Comparison of ENCODE assay signal across 35 cellular contexts in the genomic region with DNA sequence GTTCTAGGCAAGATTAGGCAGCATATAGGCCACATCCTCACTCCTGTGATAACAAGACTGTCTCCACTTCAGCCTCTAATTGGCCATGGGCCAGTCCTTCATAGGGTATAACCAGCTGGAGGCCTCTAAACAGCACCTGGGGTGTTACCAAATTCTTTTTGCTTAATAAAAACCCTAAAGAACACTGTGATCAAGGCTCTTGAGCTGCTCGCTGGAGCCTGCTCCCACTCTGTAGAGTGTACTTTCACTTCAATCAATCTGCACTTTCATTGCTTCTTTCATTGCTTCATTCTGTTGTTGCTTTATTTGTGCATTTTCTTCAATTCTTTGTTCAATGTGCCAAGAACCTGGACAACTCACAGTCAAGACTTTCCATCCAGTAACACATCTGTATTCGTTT. TPM values are rescaled to one million over a fixed set of nuclear protein-coding genes. Genes with fewer than 3 reads are reported as not detected.
"Had no signal": no experiment of that assay in that cellular context is flagged by ENCODE, and none has a peak within 500 bp of the region (broad histone marks: within the 10 kb centered on the region; RNA-seq: fewer than 3 reads in every experiment).

No MANE protein-coding gene starts in this region.

- H3K27ac Mint-ChIP-seq: activated B cell treated with CpG ODN at 0.5 μM for 24 hours; activated CD4-positive, alpha-beta memory T cell treated with anti-CD3 and anti-CD28 coated beads for 36 hours; activated CD4-positive, alpha-beta T cell treated with anti-CD3 and anti-CD28 coated beads, Interleukin-2, amount 10 ng/mL, durations not matched to agents 24 days and 14 days; activated CD8-positive, alpha-beta T cell treated with anti-CD3 and anti-CD28 coated beads for 36 hours; activated naive CD4-positive, alpha-beta T cell treated with anti-CD3 and anti-CD28 coated beads for 36 hours; activated naive CD8-positive, alpha-beta T cell treated with anti-CD3 and anti-CD28 coated beads for 36 hours; activated T-cell treated with anti-CD3 and anti-CD28 coated beads, Interleukin-2, amount 50 U/mL, for 72 hours; activated T-helper 1 cell treated with anti-CD3 and anti-CD28 coated beads, Interleukin-12 subunit alpha, Interleukin-12 subunit beta, Interleukin-2, Interleukin-4 antibody, amounts not matched to agents 30 ng/mL and 10 ng/mL and 1 ng/mL, durations not matched to agents 14 hours and 24 hours and 36 hours; activated T-helper 17 cell treated with anti-CD3 and anti-CD28 coated beads, Interleukin-2, amount 50 U/mL, for 72 hours; T-helper 2 cell treated with Interferon-gamma antibody and Interleukin-4, amounts not matched to agents 5 μg/mL and 100 μg/mL, for 36 hours had no signal

- H3K9me3 ChIP-seq: adrenal gland, body of pancreas, breast epithelium had no signal

- H3K4me1 Mint-ChIP-seq: activated B cell treated with CpG ODN at 0.5 μM for 24 hours; activated CD4-positive, alpha-beta T cell treated with anti-CD3 and anti-CD28 coated beads, Interleukin-2, amount 10 ng/mL, durations not matched to agents 24 days and 14 days; activated naive CD8-positive, alpha-beta T cell treated with anti-CD3 and anti-CD28 coated beads for 36 hours; activated T-helper 17 cell treated with anti-CD3 and anti-CD28 coated beads, Interleukin-2, amount 50 U/mL, for 72 hours had no signal

- H3K36me3 ChIP-seq: adrenal gland, brain microvascular endothelial cell, breast epithelium had no signal

- H3K4me3 ChIP-seq: adrenal gland, body of pancreas, breast epithelium had no signal

- H3K36me3 Mint-ChIP-seq: activated CD4-positive, alpha-beta memory T cell treated with anti-CD3 and anti-CD28 coated beads for 36 hours; activated naive CD4-positive, alpha-beta T cell treated with anti-CD3 and anti-CD28 coated beads, Interleukin-2, amount 50 U/mL, for 72 hours; activated naive CD8-positive, alpha-beta T cell treated with anti-CD3 and anti-CD28 coated beads for 36 hours had no signal

- H3K4me3 Mint-ChIP-seq: activated B cell treated with CpG ODN at 0.5 μM for 24 hours; activated CD4-positive, alpha-beta memory T cell treated with anti-CD3 and anti-CD28 coated beads for 36 hours; activated CD4-positive, alpha-beta T cell treated with anti-CD3 and anti-CD28 coated beads, Interleukin-2, amount 10 ng/mL, durations not matched to agents 24 days and 14 days; activated CD8-positive, alpha-beta T cell treated with anti-CD3 and anti-CD28 coated beads for 36 hours; activated naive CD4-positive, alpha-beta T cell treated with anti-CD3 and anti-CD28 coated beads for 36 hours; activated naive CD8-positive, alpha-beta T cell treated with anti-CD3 and anti-CD28 coated beads for 36 hours; activated T-cell treated with anti-CD3 and anti-CD28 coated beads, Interleukin-2, amount 50 U/mL, for 4 hours; activated T-cell treated with anti-CD3 and anti-CD28 coated beads, Interleukin-2, amount 50 U/mL, for 72 hours; activated T-helper 1 cell treated with anti-CD3 and anti-CD28 coated beads, Interleukin-12 subunit alpha, Interleukin-12 subunit beta, Interleukin-2, Interleukin-4 antibody, amounts not matched to agents 30 ng/mL and 10 ng/mL and 1 ng/mL, durations not matched to agents 14 hours and 24 hours and 36 hours; activated T-helper 17 cell treated with anti-CD3 and anti-CD28 coated beads, Interleukin-2, amount 50 U/mL, for 72 hours; T-helper 2 cell treated with Interferon-gamma antibody and Interleukin-4, amounts not matched to agents 5 μg/mL and 100 μg/mL, for 36 hours had no signal

- ATAC-seq: activated CD8-positive, alpha-beta T cell treated with anti-CD3 and anti-CD28 coated beads for 36 hours; activated naive CD4-positive, alpha-beta T cell treated with anti-CD3 and anti-CD28 coated beads, Interleukin-2, amount 50 U/mL, for 72 hours; activated T-cell treated with anti-CD3 and anti-CD28 coated beads, Interleukin-2, amount 50 U/mL, for 4 hours; activated T-cell treated with anti-CD3 and anti-CD28 coated beads, Interleukin-2, amount 50 U/mL, for 72 hours; activated T-helper 17 cell treated with anti-CD3 and anti-CD28 coated beads, Interleukin-2, amount 50 U/mL, for 72 hours; body of pancreas had no signal

- H3K27me3 ChIP-seq: adrenal gland, body of pancreas, brain microvascular endothelial cell, breast epithelium had no signal

- FAIRE-seq: astrocyte, TTC549 had no signal

- DNase-seq: activated B cell treated with CpG ODN at 0.5 μM for 24 hours; activated CD4-positive, alpha-beta memory T cell treated with anti-CD3 and anti-CD28 coated beads for 36 hours; activated CD4-positive, alpha-beta T cell treated with anti-CD3 and anti-CD28 coated beads for 4 hours; activated CD4-positive, alpha-beta T cell treated with anti-CD3 and anti-CD28 coated beads, Interleukin-2, amount 50 U/mL, for 1 hour; activated CD4-positive, alpha-beta T cell treated with anti-CD3 and anti-CD28 coated beads, Interleukin-2, amount 50 U/mL, for 4 hours; activated CD4-positive, CD25-positive, alpha-beta regulatory T cell treated with anti-CD3 and anti-CD28 coated beads, Interleukin-2, amount 50 U/mL, for 72 hours; activated CD8-positive, alpha-beta memory T cell treated with anti-CD3 and anti-CD28 coated beads, Interleukin-2, amount 50 U/mL, for 4 hours; activated CD8-positive, alpha-beta T cell treated with anti-CD3 and anti-CD28 coated beads for 36 hours; activated effector memory CD4-positive, alpha-beta T cell treated with anti-CD3 and anti-CD28 coated beads, Interleukin-2, amount 50 U/mL, for 16 hours; activated gamma-delta T cell treated with Interleukin-2 at 50 U/mL for 16 hours; activated naive CD4-positive, alpha-beta T cell; activated naive CD4-positive, alpha-beta T cell treated with anti-CD3 and anti-CD28 coated beads for 36 hours; activated naive CD4-positive, alpha-beta T cell treated with anti-CD3 and anti-CD28 coated beads, Interleukin-2, amount 50 U/mL, for 16 hours; activated naive CD8-positive, alpha-beta T cell treated with anti-CD3 and anti-CD28 coated beads for 36 hours; activated T-cell treated with anti-CD3 and anti-CD28 coated beads for 4 hours; activated T-cell treated with anti-CD3 and anti-CD28 coated beads, Interleukin-2, amount 50 U/mL, for 1 hour; activated T-cell treated with anti-CD3 and anti-CD28 coated beads, Interleukin-2, amount 50 U/mL, for 4 hours; activated T-cell treated with anti-CD3 and anti-CD28 coated beads, Interleukin-2, amount 50 U/mL, for 72 hours; adrenal gland; amniotic stem cell; aorta; body of pancreas; brain microvascular endothelial cell; central memory CD4-positive, alpha-beta T cell; T-helper 2 cell; T-helper 9 cell had no signal

- H3K27ac ChIP-seq: adrenal gland, body of pancreas, brain microvascular endothelial cell, breast epithelium, VCaP had no signal

- H3K27me3 Mint-ChIP-seq: activated B cell treated with CpG ODN at 0.5 μM for 24 hours; activated CD8-positive, alpha-beta T cell treated with anti-CD3 and anti-CD28 coated beads for 36 hours; activated naive CD8-positive, alpha-beta T cell treated with anti-CD3 and anti-CD28 coated beads for 36 hours had no signal

- H3K9me3 Mint-ChIP-seq: activated CD4-positive, alpha-beta memory T cell treated with anti-CD3 and anti-CD28 coated beads for 36 hours; activated CD8-positive, alpha-beta T cell treated with anti-CD3 and anti-CD28 coated beads for 36 hours; activated naive CD4-positive, alpha-beta T cell treated with anti-CD3 and anti-CD28 coated beads, Interleukin-2, amount 50 U/mL, for 72 hours; activated naive CD8-positive, alpha-beta T cell treated with anti-CD3 and anti-CD28 coated beads for 36 hours; activated T-cell treated with anti-CD3 and anti-CD28 coated beads, Interleukin-2, amount 50 U/mL, for 4 hours; activated T-helper 1 cell treated with anti-CD3 and anti-CD28 coated beads, Interleukin-12 subunit alpha, Interleukin-12 subunit beta, Interleukin-2, Interleukin-4 antibody, amounts not matched to agents 30 ng/mL and 10 ng/mL and 1 ng/mL, durations not matched to agents 14 hours and 24 hours and 36 hours; activated T-helper 17 cell treated with anti-CD3 and anti-CD28 coated beads, Interleukin-2, amount 50 U/mL, for 72 hours; T-helper 2 cell treated with Interferon-gamma antibody and Interleukin-4, amounts not matched to agents 5 μg/mL and 100 μg/mL, for 36 hours had no signal

- H3K4me1 ChIP-seq: adrenal gland, body of pancreas, breast epithelium had no signal

RNA-seq across cellular contexts. Expression of gene TF, which starts 48.2 kb away (rescaled TPM):
- total RNA-seq: activated T-helper 1 cell treated with anti-CD3 and anti-CD28 coated beads, Interleukin-12 subunit alpha, Interleukin-12 subunit beta, Interleukin-2, Interleukin-4 antibody, amounts not matched to agents 30 ng/mL and 10 ng/mL and 1 ng/mL, durations not matched to agents 14 hours and 24 hours and 36 hours had no signal
